Comparison of ENCODE assay signal across 13 cellular contexts in genomic region chr15:67072442-67072841, GRCh38. TPM values are rescaled to one million over a fixed set of nuclear protein-coding genes. Genes with fewer than 3 reads are reported as not detected.
DNase-seq lines count a peak whose midpoint lies in the region; ATAC-seq and TF ChIP-seq lines count a peak whose summit lies in the region.
"Had no signal": no experiment of that assay in that cellular context is flagged by ENCODE, and none has a peak within 500 bp of the region (broad histone marks: within the 10 kb centered on the region; RNA-seq: fewer than 3 reads in every experiment).

No MANE protein-coding gene starts in this region.

- no peaks in the 10 kb centered on the region for H3K27me3 Mint-ChIP-seq in T-helper 1 cell treated with Interleukin-12 subunit alpha and Interleukin-12 subunit beta and Interleukin-4 antibody, amounts not matched to agents 30 μg/mL and 1 μg/mL, for 36 hours (ENCODE audit: low read depth)
- H3K27me3 Mint-ChIP-seq in IgD-negative memory B cell (no peaks in the 10 kb centered on the region), neural crest cell (ENCODE audit: low read depth) (no peaks in the 10 kb centered on the region)
- H3K27me3 Mint-ChIP-seq in activated naive CD8-positive, alpha-beta T cell treated with anti-CD3 and anti-CD28 coated beads, Interleukin-2, amount 50 U/mL, for 24 hours, result no peaks in the 10 kb centered on the region

- H3K4me1 Mint-ChIP-seq in T-helper 1 cell treated with Interleukin-12 subunit alpha and Interleukin-12 subunit beta and Interleukin-4 antibody, amounts not matched to agents 30 μg/mL and 1 μg/mL, for 36 hours (ENCODE audit: low read depth), result peaks cover 83% of the 10 kb centered on the region
- peaks cover 67 to 80% (median 68%) of the 10 kb centered on the region in 3 donors for H3K4me1 Mint-ChIP-seq in IgD-negative memory B cell
- H3K4me1 Mint-ChIP-seq in activated naive CD8-positive, alpha-beta T cell treated with anti-CD3 and anti-CD28 coated beads, Interleukin-2, amount 50 U/mL, for 24 hours, result peaks cover 86% of the 10 kb centered on the region
- H3K4me1 Mint-ChIP-seq in neural crest cell, result peaks cover 56% of the 10 kb centered on the region

- no peak for DNase-seq in T-helper 1 cell
- no peak for DNase-seq in activated naive CD8-positive, alpha-beta T cell treated with anti-CD3 and anti-CD28 coated beads, Interleukin-2, amount 50 U/mL, for 24 hours
- DNase-seq in neural crest cell (ENCODE audit: low read depth, low spot score), result no peak
- DNase-seq in KG1 (lab: John Stamatoyannopoulos, UW), result no peak
- no peak for DNase-seq in SHP77 treated with DMSO at 0.1 percent for 48 hours (lab: John Stamatoyannopoulos, UW)
- DNase-seq: aorta, cortex of kidney, NCI-H774, stomach had no signal

- ATAC-seq in activated naive CD8-positive, alpha-beta T cell treated with anti-CD3 and anti-CD28 coated beads, Interleukin-2, amount 50 U/mL, for 24 hours, result no peak
- ATAC-seq in GM19035 (IDR thresholded peaks at IDR 0.05; ENCODE audit: unreplicated experiment), result no peak
- ATAC-seq: left lobe of liver had no signal

- no peak for TF ChIP-seq CTCF in neural crest cell (conservative IDR thresholded peaks at IDR 0.05)

- H3K27ac Mint-ChIP-seq in T-helper 1 cell treated with Interleukin-12 subunit alpha and Interleukin-12 subunit beta and Interleukin-4 antibody, amounts not matched to agents 30 μg/mL and 1 μg/mL, for 36 hours, result peak overlapping the region; percentile 88
- H3K27ac Mint-ChIP-seq in IgD-negative memory B cell, result peak overlapping the region in 1 of 3 donors; percentile 57
- H3K27ac Mint-ChIP-seq in activated naive CD8-positive, alpha-beta T cell treated with anti-CD3 and anti-CD28 coated beads, Interleukin-2, amount 50 U/mL, for 24 hours, result peak overlapping the region; percentile 47
- no peak overlapping the region for H3K27ac Mint-ChIP-seq in neural crest cell (ENCODE audit: unreplicated experiment)

- no peaks in the 10 kb centered on the region for H3K9me3 Mint-ChIP-seq in T-helper 1 cell treated with Interleukin-12 subunit alpha and Interleukin-12 subunit beta and Interleukin-4 antibody, amounts not matched to agents 30 μg/mL and 1 μg/mL, for 36 hours
- no peaks in the 10 kb centered on the region for H3K9me3 Mint-ChIP-seq in IgD-negative memory B cell
- peaks cover 3% of the 10 kb centered on the region for H3K9me3 Mint-ChIP-seq in activated naive CD8-positive, alpha-beta T cell treated with anti-CD3 and anti-CD28 coated beads, Interleukin-2, amount 50 U/mL, for 24 hours
- H3K9me3 Mint-ChIP-seq in neural crest cell, result no peaks in the 10 kb centered on the region

- peaks cover 73% of the 10 kb centered on the region for H3K36me3 Mint-ChIP-seq in T-helper 1 cell treated with Interleukin-12 subunit alpha and Interleukin-12 subunit beta and Interleukin-4 antibody, amounts not matched to agents 30 μg/mL and 1 μg/mL, for 36 hours (ENCODE audit: low read depth)
- H3K36me3 Mint-ChIP-seq in IgD-negative memory B cell (peaks cover 7% of the 10 kb centered on the region), neural crest cell (ENCODE audit: low read depth) (peaks cover 5% of the 10 kb centered on the region)
- peaks cover 14% of the 10 kb centered on the region for H3K36me3 Mint-ChIP-seq in activated naive CD8-positive, alpha-beta T cell treated with anti-CD3 and anti-CD28 coated beads, Interleukin-2, amount 50 U/mL, for 24 hours (ENCODE audit: low read depth)

- H3K4me3 Mint-ChIP-seq in T-helper 1 cell treated with Interleukin-12 subunit alpha and Interleukin-12 subunit beta and Interleukin-4 antibody, amounts not matched to agents 30 μg/mL and 1 μg/mL, for 36 hours, result peak overlapping the region; percentile 80
- H3K4me3 Mint-ChIP-seq in IgD-negative memory B cell, result peak overlapping the region in 3 of 4 donors; percentile 46 to 73 (median 55)
- no peak overlapping the region for H3K4me3 Mint-ChIP-seq in activated naive CD8-positive, alpha-beta T cell treated with anti-CD3 and anti-CD28 coated beads, Interleukin-2, amount 50 U/mL, for 24 hours
- H3K4me3 Mint-ChIP-seq in neural crest cell, result peak overlapping the region; percentile 17

RNA-seq across cellular contexts. Expression of gene SMAD3, which starts 7.0 kb away (rescaled TPM):
- polyA plus RNA-seq in IgD-negative memory B cell, result 32.4 TPM
- 39.5 and 44.8 TPM in 2 replicates for total RNA-seq in neural crest cell
